Comparison of ENCODE assay signal across 1 cellular context in genomic region chr1:27366411-27367159, GRCh38.
A peak's percentile ranks its signal among the peaks of the same experiment; 100 is the strongest.
TF ChIP-seq lines count a peak whose summit lies in the region.

Gene MAP3K6 (minus strand): TSS chr1:27366961. CDS start chr1:27366597, 364 bp downstream.

TF ChIP-seq in K562, 482 proteins besides CTCF, POLR2A, EP300 and RAD21 (continued from another document and continues in another):
- TF ChIP-seq ZBTB40 (IDR thresholded peaks at IDR 0.05) (no peak; the same call in 1 of the 2 replicates), ZBTB40 (CRISPR knock-in tag; IDR thresholded peaks at IDR 0.05) (no peak), RNF2 (IDR thresholded peaks at IDR 0.05) (0 out of 2 replicates have a peak, but pooled peaks have one; percentile 8), FIP1L1 (IDR thresholded peaks at IDR 0.05; ENCODE audit: low read depth, low read length, poor library complexity, severe bottlenecking) (no peak), ZNF740 (CRISPR knock-in tag; IDR thresholded peaks at IDR 0.05) (no peak), ZNF740 (tag; IDR thresholded peaks at IDR 0.05) (no peak), NONO (IDR thresholded peaks at IDR 0.05; ENCODE audit: low read depth in 2 of 2, low read length in 1 of 2) (peak in 1 of 2 experiments; percentile 96; a peak in 2 of 4 replicates), HCFC1 (IDR thresholded peaks at IDR 0.05; ENCODE audit: low read depth, low read length) (no peak), FOXP1 (CRISPR knock-in tag; IDR thresholded peaks at IDR 0.05) (0 out of 2 replicates have a peak, but pooled peaks have one; percentile 31), RERE (CRISPR knock-in tag; IDR thresholded peaks at IDR 0.05; ENCODE audit: borderline replicate concordance) (no peak), KDM4B (IDR thresholded peaks at IDR 0.05; ENCODE audit: borderline replicate concordance in 2 of 2, low read depth in 1 of 2) (peak in 1 of 2 experiments; percentile 62; a peak in 1 of 4 replicates), ZNF589 (CRISPR knock-in tag; IDR thresholded peaks at IDR 0.05; ENCODE audit: low read depth) (no peak), E2F4 (CRISPR knock-in tag; IDR thresholded peaks at IDR 0.05; ENCODE audit: low read depth) (no peak), MCM7 (IDR thresholded peaks at IDR 0.05) (no peak), ARID3A (IDR thresholded peaks at IDR 0.05; ENCODE audit: borderline replicate concordance, low read depth, low read length) (no peak), SMARCB1 (IDR thresholded peaks at IDR 0.05; ENCODE audit: insufficient read length, low read depth) (no peak), RFX1 (IDR thresholded peaks at IDR 0.05) (no peak), ATF2 (CRISPR knock-in tag; IDR thresholded peaks at IDR 0.05) (no peak), ZNF280A (IDR thresholded peaks at IDR 0.05; ENCODE audit: low read depth, partially characterized antibody) (no peak), DIDO1 (tag; IDR thresholded peaks at IDR 0.05; ENCODE audit: low read depth) (no peak), SRSF7 (optimal IDR thresholded peaks at IDR 0.05; ENCODE audit: low read depth, low read length) (no peak), KLF6 (CRISPR knock-in tag; IDR thresholded peaks at IDR 0.05; ENCODE audit: borderline replicate concordance) (no peak), KDM1A (IDR thresholded peaks at IDR 0.05) (no peak), ZNF507 (tag; conservative IDR thresholded peaks at IDR 0.05) (no peak), TSHZ1 (CRISPR knock-in tag; IDR thresholded peaks at IDR 0.05) (no peak), ZKSCAN1 (IDR thresholded peaks at IDR 0.05; ENCODE audit: low read depth, low read length) (no peak)
